Comparison of ENCODE assay signal across 12 cellular contexts in genomic region chr20:50291428-50292323, GRCh38.
DNase-seq lines count a peak whose midpoint lies in the region; ATAC-seq and TF ChIP-seq lines count a peak whose summit lies in the region.
"Had no signal": no experiment of that assay in that cellular context is flagged by ENCODE, and none has a peak within 500 bp of the region (broad histone marks: within the 10 kb centered on the region; RNA-seq: fewer than 3 reads in every experiment).

No MANE protein-coding gene starts in this region.

- no peak overlapping the region for H2AFZ ChIP-seq in parathyroid adenoma

- TF ChIP-seq CTCF in gastroesophageal sphincter (IDR thresholded peaks at IDR 0.05) (no peak), parathyroid adenoma (IDR thresholded peaks at IDR 0.05) (no peak), uterus (IDR thresholded peaks at IDR 0.05) (no peak)

- intact Hi-C loops in Right ventricle myocardium inferior (cut with DNase I) (no loop called here), left ventricle myocardium superior (cut with micrococcal nuclease) (no loop called here), uterus (cut with DNase I; ENCODE audit: low total_unique reads) (no loop called here)

- H3K79me2 ChIP-seq in parathyroid adenoma = no peaks in the 10 kb centered on the region

- H3K27ac ChIP-seq in gastroesophageal sphincter (peak overlapping the region; percentile 21 to 82 (median 78)), parathyroid adenoma (peak overlapping the region; percentile 21), uterus (peak overlapping the region; percentile 90 to 93)

- H3K4me1 ChIP-seq in gastroesophageal sphincter (peaks cover 3 to 49% (median 16%) of the 10 kb centered on the region in 3 donors), parathyroid adenoma (peaks cover 8% of the 10 kb centered on the region), uterus (peaks cover 16 to 24% of the 10 kb centered on the region in 2 donors)

- H3K36me3 ChIP-seq in gastroesophageal sphincter = no peaks in the 10 kb centered on the region
- H3K36me3 ChIP-seq in parathyroid adenoma (ENCODE audit: control insufficient read depth, insufficient read depth, low read length) = no peaks in the 10 kb centered on the region
- H3K36me3 ChIP-seq in uterus = no peaks in the 10 kb centered on the region

- no peaks in the 10 kb centered on the region for H3K27me3 ChIP-seq in gastroesophageal sphincter
- no peaks in the 10 kb centered on the region for H3K27me3 ChIP-seq in parathyroid adenoma (ENCODE audit: control insufficient read depth, insufficient read depth, low read length)
- no peaks in the 10 kb centered on the region for H3K27me3 ChIP-seq in uterus

- H3K9me3 ChIP-seq in gastroesophageal sphincter = no peaks in the 10 kb centered on the region
- H3K9me3 ChIP-seq in parathyroid adenoma (ENCODE audit: control insufficient read depth, low read length) = no peaks in the 10 kb centered on the region
- no peaks in the 10 kb centered on the region for H3K9me3 ChIP-seq in uterus

- TF ChIP-seq POLR2A in gastroesophageal sphincter (IDR thresholded peaks at IDR 0.05) = no peak
- TF ChIP-seq POLR2A in uterus (IDR thresholded peaks at IDR 0.05) = no peak

- no peak overlapping the region for H3K4me2 ChIP-seq in parathyroid adenoma (ENCODE audit: low read length)

- DNase-seq in Right ventricle myocardium inferior (ENCODE audit: missing footprints) (peak; percentile 56), left ventricle myocardium superior (no peak), uterus (no peak), COR-L47 (lab: John Stamatoyannopoulos, UW) (no peak), amygdala (lab: John Stamatoyannopoulos, UW) (no peak), iPS-NIHi11 (ENCODE audit: low spot score) (no peak)
- DNase-seq: activated CD4-positive, alpha-beta T cell treated with anti-CD3 and anti-CD28 coated beads for 1 hour; central memory CD4-positive, alpha-beta T cell; NCI-H1092; stimulated activated CD4-positive, alpha-beta T cell treated with anti-CD3 and anti-CD28 coated beads, Interleukin-2, amount 100 ng/mL, for 48 hours had no signal

- H3K4me3 ChIP-seq in gastroesophageal sphincter (no peak overlapping the region), parathyroid adenoma (ENCODE audit: low read depth, low read length) (no peak overlapping the region), uterus (no peak overlapping the region)

- H3K9ac ChIP-seq in parathyroid adenoma = no peak overlapping the region

- ATAC-seq in Right ventricle myocardium inferior (no peak), left ventricle myocardium superior (no peak), gastroesophageal sphincter (no peak)

- TF ChIP-seq EP300 in gastroesophageal sphincter (IDR thresholded peaks at IDR 0.05) = no peak

- WGBS in gastroesophageal sphincter (ENCODE audit: low coverage in 1 of 2), 2 donors = 86% methylated on average over 12 of the region's 16 CpGs; no CpG with 5 or more reads in 1 of the 2 donors

Comparison
In these comparisons a context has a peak if more than half of its experiments do, and no peak if none do; other contexts are left out.
1. H3K27ac ChIP-seq: peak in every context shown above with its lines; median percentile 92 in uterus; 78 in gastroesophageal sphincter; 21 in parathyroid adenoma.